10 cellular contexts compared by ENCODE assay signal in genomic region chr9:97986466-97986865, GRCh38. TPM values are rescaled to one million over a fixed set of nuclear protein-coding genes. Genes with fewer than 3 reads are reported as not detected.
DNase-seq lines count a peak whose midpoint lies in the region; ATAC-seq and TF ChIP-seq lines count a peak whose summit lies in the region.
"Had no signal": no experiment of that assay in that cellular context is flagged by ENCODE, and none has a peak within 500 bp of the region (broad histone marks: within the 10 kb centered on the region; RNA-seq: fewer than 3 reads in every experiment).

No MANE protein-coding gene starts in this region.

- H3K4me3 Mint-ChIP-seq in nephron progenitor cell, result peak overlapping the region; percentile 80

- H3K4me1 ChIP-seq in Karpas-422 (ENCODE audit: low read length), result peaks cover 82% of the 10 kb centered on the region
- peaks cover 38% of the 10 kb centered on the region for H3K4me1 ChIP-seq in mucosa of descending colon (ENCODE audit: low read depth)

- H3K27me3 Mint-ChIP-seq in nephron progenitor cell (ENCODE audit: low read depth, poor library complexity), result no peaks in the 10 kb centered on the region

- peak overlapping the region; percentile 93 to 98 for H3K27ac Mint-ChIP-seq in activated naive CD4-positive, alpha-beta T cell treated with anti-CD3 and anti-CD28 coated beads, Interleukin-2, amount 50 U/mL, for 72 hours
- H3K27ac Mint-ChIP-seq in nephron progenitor cell, result peak overlapping the region; percentile 75

- no peak for ATAC-seq in activated naive CD4-positive, alpha-beta T cell treated with anti-CD3 and anti-CD28 coated beads, Interleukin-2, amount 50 U/mL, for 72 hours
- ATAC-seq in HG02870 (IDR thresholded peaks at IDR 0.05; ENCODE audit: unreplicated experiment) (no peak), mucosa of descending colon (no peak)

- H3K9me3 Mint-ChIP-seq in activated naive CD4-positive, alpha-beta T cell treated with anti-CD3 and anti-CD28 coated beads, Interleukin-2, amount 50 U/mL, for 72 hours, result no peaks in the 10 kb centered on the region
- no peaks in the 10 kb centered on the region for H3K9me3 Mint-ChIP-seq in nephron progenitor cell

- H3K27me3 ChIP-seq in GM06990 (replicated peaks; ENCODE audit: control insufficient read depth, insufficient read depth, low read length) (no peaks in the 10 kb centered on the region), Karpas-422 (ENCODE audit: low read length) (no peaks in the 10 kb centered on the region)

- no peaks in the 10 kb centered on the region for H3K36me3 ChIP-seq in GM06990 (ENCODE audit: control insufficient read depth, insufficient read depth, low read length)
- H3K36me3 ChIP-seq in Karpas-422 (ENCODE audit: insufficient read depth, low read length), result peaks cover 7% of the 10 kb centered on the region; the same call in 1 of the 2 replicates
- no peaks in the 10 kb centered on the region for H3K36me3 ChIP-seq in mucosa of descending colon (ENCODE audit: low read depth)

- H3K4me3 ChIP-seq in GM06990 (replicated peaks; ENCODE audit: low read depth, low read length) (peak overlapping the region; percentile 37), Karpas-422 (ENCODE audit: low read length) (peak overlapping the region; percentile 85), mucosa of descending colon (no peak overlapping the region)

- peaks cover 17% of the 10 kb centered on the region; the same call in 1 of the 2 replicates for H4K20me1 ChIP-seq in Karpas-422 (ENCODE audit: insufficient read depth, low read depth, low read length)

- H3K36me3 Mint-ChIP-seq in activated naive CD4-positive, alpha-beta T cell treated with anti-CD3 and anti-CD28 coated beads, Interleukin-2, amount 50 U/mL, for 72 hours, result peaks cover 16 to 26% of the 10 kb centered on the region in 2 donors
- H3K36me3 Mint-ChIP-seq in nephron progenitor cell (ENCODE audit: low read depth), result peaks cover 2% of the 10 kb centered on the region

- no peaks in the 10 kb centered on the region for H3K9me2 ChIP-seq in Karpas-422 (replicated peaks; ENCODE audit: insufficient read depth, low read length)

- H2AFZ ChIP-seq in Karpas-422 (ENCODE audit: low read length), result no peak overlapping the region

- peak overlapping the region; percentile 89 for H3K4me2 ChIP-seq in Karpas-422 (ENCODE audit: low read depth, low read length, poor library complexity, severe bottlenecking)

- H3K9ac ChIP-seq in Karpas-422 (ENCODE audit: low read length), result peak overlapping the region; percentile 96

- H3K4me1 Mint-ChIP-seq in nephron progenitor cell, result peaks cover 58% of the 10 kb centered on the region

- TF ChIP-seq CTCF in GM06990 (IDR thresholded peaks at IDR 0.05; ENCODE audit: insufficient read depth, low read length, poor library complexity, severe bottlenecking), result no peak
- TF ChIP-seq CTCF in nephron progenitor cell (IDR thresholded peaks at IDR 0.05), result no peak
- TF ChIP-seq CTCF in mucosa of descending colon (IDR thresholded peaks at IDR 0.05), result no peak

- peaks cover 74% of the 10 kb centered on the region for H3K79me2 ChIP-seq in Karpas-422 (ENCODE audit: low read length)

- peak overlapping the region; percentile 94 for H3K27ac ChIP-seq in Karpas-422 (ENCODE audit: low read length)

- H3K9me3 ChIP-seq in Karpas-422 (ENCODE audit: low read length), result no peaks in the 10 kb centered on the region
- no peaks in the 10 kb centered on the region for H3K9me3 ChIP-seq in mucosa of descending colon

- no peak for DNase-seq in GM06990 (ENCODE audit: extremely low read depth, insufficient read length)
- peak; percentile 69 for DNase-seq in Karpas-422
- no peak for DNase-seq in activated naive CD4-positive, alpha-beta T cell treated with anti-CD3 and anti-CD28 coated beads, Interleukin-2, amount 50 U/mL, for 72 hours (ENCODE audit: low spot score in 2 of 2)
- no peak for DNase-seq in nephron progenitor cell
- no peak for DNase-seq in mucosa of descending colon
- DNase-seq in activated effector memory CD4-positive, alpha-beta T cell treated with anti-CD3 and anti-CD28 coated beads, Interleukin-2, amount 50 U/mL, for 16 hours, result no peak
- no peak for DNase-seq in ureter (ENCODE audit: low spot score)
- DNase-seq: NCI-H146 had no signal

- intact Hi-C loops in mucosa of descending colon (cut with DNase I, micrococcal nuclease), result no loop called here

RNA-seq across cellular contexts. Expression of gene ANP32B, which starts 3.3 kb away (rescaled TPM):
- total RNA-seq in Karpas-422 (2014; rRNA removed; shearing (Covaris generic); ENCODE audit: low replicate concordance), result 29.1 and 76.3 TPM in 2 replicates
- total RNA-seq in activated naive CD4-positive, alpha-beta T cell treated with anti-CD3 and anti-CD28 coated beads, Interleukin-2, amount 50 U/mL, for 72 hours, result 100 to 1,000 TPM; 255 to 315 TPM
- total RNA-seq in mucosa of descending colon (100 to 1,000 TPM; 121 to 129 (median 125) TPM), ureter (136 TPM)

RNA-seq across cellular contexts. Expression of gene HEMGN, which starts 48.5 kb away (rescaled TPM):
- not detected in 2 replicates for total RNA-seq in Karpas-422 (2014; rRNA removed; shearing (Covaris generic); ENCODE audit: low replicate concordance)
- total RNA-seq in activated naive CD4-positive, alpha-beta T cell treated with anti-CD3 and anti-CD28 coated beads, Interleukin-2, amount 50 U/mL, for 72 hours, result 1 to 10 TPM; 1.9 to 2.1 TPM
- total RNA-seq in mucosa of descending colon, result not detected
- total RNA-seq in ureter, result not detected
- total RNA-seq: epithelial cell of proximal tubule had no signal
